Comparison of ENCODE assay signal across 8 cellular contexts in genomic region chr5:163437011-163437308, GRCh38. TPM values are rescaled to one million over a fixed set of nuclear protein-coding genes. Genes with fewer than 3 reads are reported as not detected.
DNase-seq lines count a peak whose midpoint lies in the region; ATAC-seq and TF ChIP-seq lines count a peak whose summit lies in the region.

No MANE protein-coding gene starts in this region.

- TF ChIP-seq CTCF in kidney epithelial cell (IDR thresholded peaks at IDR 0.05; ENCODE audit: insufficient read depth, low read length, poor library complexity, severe bottlenecking) (no peak), testis (IDR thresholded peaks at IDR 0.05) (no peak)

- intact Hi-C loops in activated CD4-positive, alpha-beta T cell treated with anti-CD3 and anti-CD28 coated beads for 36 hours (cut with DNase I, micrococcal nuclease) = loop anchor here (1.0 kb wide), 3 partner anchors 23 to 69 kb away; partner anchors contain the start of genes HMMR (in 2 of the 2), NUDCD2 (in 2 of the 2) and MAT2B (in 1 of the 2)
- intact Hi-C loops in testis (cut with DNase I; ENCODE audit: low total_unique reads) = no loop called here

- H3K27me3 Mint-ChIP-seq in activated CD4-positive, alpha-beta T cell treated with anti-CD3 and anti-CD28 coated beads for 36 hours = no peaks in the 10 kb centered on the region
- H3K27me3 Mint-ChIP-seq in activated naive CD8-positive, alpha-beta T cell treated with anti-CD3 and anti-CD28 coated beads for 36 hours = no peaks in the 10 kb centered on the region

- no peaks in the 10 kb centered on the region for H3K9me3 ChIP-seq in testis

- peaks cover 41% of the 10 kb centered on the region for H3K4me1 Mint-ChIP-seq in activated CD4-positive, alpha-beta T cell treated with anti-CD3 and anti-CD28 coated beads for 36 hours
- peaks cover 46% of the 10 kb centered on the region for H3K4me1 Mint-ChIP-seq in activated naive CD8-positive, alpha-beta T cell treated with anti-CD3 and anti-CD28 coated beads for 36 hours

- TF ChIP-seq POLR2A in testis (IDR thresholded peaks at IDR 0.05) = no peak

- peaks cover 25% of the 10 kb centered on the region for H3K4me1 ChIP-seq in testis

- CTCF ChIA-PET in activated CD4-positive, alpha-beta T cell treated with anti-CD3 and anti-CD28 coated beads for 36 hours (lab: Charles Lee) = interaction anchor here (1.1 to 5.6 kb wide), 2 partner anchors 22 to 29 kb away, joined by 5 to 30 read pairs; partner anchors contain the start of genes HMMR and NUDCD2

- peaks cover 20% of the 10 kb centered on the region for H3K36me3 Mint-ChIP-seq in activated CD4-positive, alpha-beta T cell treated with anti-CD3 and anti-CD28 coated beads for 36 hours (ENCODE audit: low read depth)
- H3K36me3 Mint-ChIP-seq in activated naive CD8-positive, alpha-beta T cell treated with anti-CD3 and anti-CD28 coated beads for 36 hours = peaks cover 18% of the 10 kb centered on the region

- peak overlapping the region; percentile 71 for H3K4me3 ChIP-seq in kidney epithelial cell (ENCODE audit: low read depth, low read length)
- peak overlapping the region; percentile 82 to 95 for H3K4me3 ChIP-seq in testis

- no peaks in the 10 kb centered on the region for H3K9me3 Mint-ChIP-seq in activated CD4-positive, alpha-beta T cell treated with anti-CD3 and anti-CD28 coated beads for 36 hours (ENCODE audit: low read depth)
- H3K9me3 Mint-ChIP-seq in activated naive CD8-positive, alpha-beta T cell treated with anti-CD3 and anti-CD28 coated beads for 36 hours = no peaks in the 10 kb centered on the region

- WGBS in testis, 2 donors = 1% methylated on average over 6 of the region's 6 CpGs

- ATAC-seq in activated CD4-positive, alpha-beta T cell treated with anti-CD3 and anti-CD28 coated beads for 36 hours = no peak
- no peak for ATAC-seq in GM19463 (IDR thresholded peaks at IDR 0.05; ENCODE audit: unreplicated experiment)

- no peaks in the 10 kb centered on the region for H3K27me3 ChIP-seq in kidney epithelial cell (ENCODE audit: control insufficient read depth, insufficient read depth, low read length)
- H3K27me3 ChIP-seq in testis = no peaks in the 10 kb centered on the region

- peak overlapping the region; percentile 88 for H3K27ac Mint-ChIP-seq in activated CD4-positive, alpha-beta T cell treated with anti-CD3 and anti-CD28 coated beads for 36 hours
- peak overlapping the region; percentile 85 for H3K27ac Mint-ChIP-seq in activated naive CD8-positive, alpha-beta T cell treated with anti-CD3 and anti-CD28 coated beads for 36 hours

- POLR2A ChIA-PET in activated CD4-positive, alpha-beta T cell treated with anti-CD3 and anti-CD28 coated beads for 36 hours (lab: Charles Lee) = interaction anchor here (0.7 to 5.8 kb wide), 2 partner anchors 23 to 72 kb away, joined by 5 to 58 read pairs; partner anchors contain the start of genes HMMR and NUDCD2

- no peak for DNase-seq in activated CD4-positive, alpha-beta T cell treated with anti-CD3 and anti-CD28 coated beads for 36 hours
- no peak for DNase-seq in activated CD4-positive, alpha-beta T cell treated with anti-CD3 and anti-CD28 coated beads, Interleukin-2, amount 50 U/mL, for 1 hour
- no peak for DNase-seq in activated naive CD8-positive, alpha-beta T cell treated with anti-CD3 and anti-CD28 coated beads for 36 hours
- no peak for DNase-seq in kidney epithelial cell (ENCODE audit: low read depth)
- DNase-seq in testis = no peak
- no peak for DNase-seq in NCI-H1694 treated with DMSO at 0.1 percent for 48 hours (lab: John Stamatoyannopoulos, UW)
- no peak for DNase-seq in islet precursor cell

- peak overlapping the region; percentile 88 to 92 for H3K27ac ChIP-seq in testis

- peak overlapping the region; percentile 83 for H3K4me3 Mint-ChIP-seq in activated CD4-positive, alpha-beta T cell treated with anti-CD3 and anti-CD28 coated beads for 36 hours
- peak overlapping the region; percentile 87 for H3K4me3 Mint-ChIP-seq in activated naive CD8-positive, alpha-beta T cell treated with anti-CD3 and anti-CD28 coated beads for 36 hours

- H3K36me3 ChIP-seq in kidney epithelial cell (ENCODE audit: control insufficient read depth, insufficient read depth, low read length) = no peaks in the 10 kb centered on the region
- no peaks in the 10 kb centered on the region for H3K36me3 ChIP-seq in testis (ENCODE audit: low read depth, missing control alignments)

RNA-seq across cellular contexts. Expression of gene CCNG1, which starts 0.4 kb away (rescaled TPM):
- total RNA-seq in activated CD4-positive, alpha-beta T cell treated with anti-CD3 and anti-CD28 coated beads for 36 hours = 100 to 1,000 TPM; 114 to 120 TPM
- 10 to 100 TPM; 77.3 to 88.9 TPM for total RNA-seq in activated naive CD8-positive, alpha-beta T cell treated with anti-CD3 and anti-CD28 coated beads for 36 hours
- 191 and 206 TPM in 2 replicates for total RNA-seq in kidney epithelial cell
- total RNA-seq in testis = 10 to 100 TPM; 60.5 to 72.2 TPM
- polyA plus RNA-seq in testis (ENCODE audit: insufficient read depth, low read depth, low replicate concordance) = 34.5 TPM

RNA-seq across cellular contexts. Expression of gene NUDCD2, which starts 22.9 kb away (rescaled TPM):
- total RNA-seq in activated CD4-positive, alpha-beta T cell treated with anti-CD3 and anti-CD28 coated beads for 36 hours = 10 to 100 TPM; 37.8 to 51.3 TPM
- 10 to 100 TPM; 44.7 to 49.3 TPM for total RNA-seq in activated naive CD8-positive, alpha-beta T cell treated with anti-CD3 and anti-CD28 coated beads for 36 hours
- total RNA-seq in kidney epithelial cell (3.8 and 5.4 TPM in 2 replicates), testis (10 to 100 TPM; 11.4 to 12.9 TPM)
- polyA plus RNA-seq in testis (ENCODE audit: insufficient read depth, low read depth, low replicate concordance) = 25.7 TPM

RNA-seq across cellular contexts. Expression of gene HMMR, which starts 23.5 kb away (rescaled TPM):
- 100 to 1,000 TPM in 1 of 2 experiments, 10 to 100 TPM in 1; 94.1 to 102 TPM for total RNA-seq in activated CD4-positive, alpha-beta T cell treated with anti-CD3 and anti-CD28 coated beads for 36 hours
- total RNA-seq in activated naive CD8-positive, alpha-beta T cell treated with anti-CD3 and anti-CD28 coated beads for 36 hours = 10 to 100 TPM; 85.0 to 88.6 TPM
- 7.1 and 11.2 TPM in 2 replicates for total RNA-seq in kidney epithelial cell
- 10 to 100 TPM; 11.5 to 20.9 TPM for total RNA-seq in testis
- 14.5 TPM for polyA plus RNA-seq in testis (ENCODE audit: insufficient read depth, low read depth, low replicate concordance)
